ENCODE assay signal across 8 cellular contexts in the genomic region with DNA sequence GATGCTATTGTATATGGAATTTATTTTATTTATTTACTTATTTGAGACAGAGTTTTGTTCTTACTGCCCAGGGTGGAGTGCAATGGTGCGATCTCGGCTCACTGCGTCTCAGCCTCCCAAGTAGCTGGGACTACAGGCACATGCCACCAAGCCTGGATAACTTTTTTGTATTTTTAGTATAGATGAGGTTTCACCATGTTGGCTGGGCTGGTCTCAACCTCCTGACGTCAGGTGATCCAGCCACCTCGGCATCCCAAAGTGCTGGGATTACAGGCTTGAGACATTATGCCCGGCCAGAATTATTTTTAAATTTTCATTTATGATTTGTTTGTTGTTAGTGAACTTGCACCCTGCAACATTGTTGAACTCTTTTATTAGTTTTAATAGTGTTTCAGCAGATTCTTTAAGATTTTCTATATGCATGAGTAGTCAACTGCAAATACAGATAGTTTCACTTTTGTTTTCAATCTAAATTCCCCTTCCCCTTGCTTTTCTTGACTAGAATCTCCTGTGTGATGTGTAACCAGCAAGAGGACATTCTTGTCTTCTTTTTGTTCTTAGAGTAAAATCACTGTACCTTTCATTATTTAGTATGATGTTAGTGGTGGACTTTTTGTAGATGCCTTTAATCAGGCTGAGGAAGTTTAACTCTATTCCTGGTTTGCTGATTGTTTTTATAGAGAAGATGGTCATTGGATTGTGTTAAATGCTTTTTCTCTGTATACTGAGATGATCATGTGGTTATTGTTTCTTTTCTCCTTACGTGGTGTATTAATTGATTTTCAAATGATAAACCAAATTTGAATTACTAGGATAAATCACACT. TPM values are rescaled to one million over a fixed set of nuclear protein-coding genes. Genes with fewer than 3 reads are reported as not detected.
A peak's percentile ranks its signal among the peaks of the same experiment; 100 is the strongest.
DNase-seq lines count a peak whose midpoint lies in the region; ATAC-seq lines count a peak whose summit lies in the region.

No MANE protein-coding gene starts in this region.

- H3K9me3 ChIP-seq in BLaER1 treated with 17β-estradiol and CSF1 and Interleukin-3, amounts not matched to agents 10 nM and 100 nM (replicated peaks in 1 of 11) = peaks cover 0 to 35% (median 16%) of the 10 kb centered on the region in 11 experiments; a peak in 15 of 22 replicates
- H3K9me3 ChIP-seq in SJCRH30 (replicated peaks) = no peaks in the 10 kb centered on the region

- H3K9ac ChIP-seq in BLaER1 treated with 17β-estradiol and CSF1 and Interleukin-3, amounts not matched to agents 10 nM and 100 nM = peak overlapping the region; percentile 64 to 74 (median 70)

- peaks cover 41 to 83% (median 64%) of the 10 kb centered on the region in 11 experiments for H3K36me3 ChIP-seq in BLaER1 treated with 17β-estradiol and CSF1 and Interleukin-3, amounts not matched to agents 10 nM and 100 nM
- no peaks in the 10 kb centered on the region for H3K36me3 ChIP-seq in SJCRH30

- H4K20me1 ChIP-seq in BLaER1 treated with 17β-estradiol and CSF1 and Interleukin-3, amounts not matched to agents 10 nM and 100 nM = no peaks in the 10 kb centered on the region

- H3K4me1 ChIP-seq in BLaER1 treated with 17β-estradiol and CSF1 and Interleukin-3, amounts not matched to agents 10 nM and 100 nM = peaks cover 0 to 33% (median 14%) of the 10 kb centered on the region in 10 experiments; a peak in 16 of 20 replicates
- no peaks in the 10 kb centered on the region for H3K4me1 ChIP-seq in SJCRH30

- peaks cover 31 to 83% of the 10 kb centered on the region in 2 donors for H3K36me3 Mint-ChIP-seq in activated naive CD4-positive, alpha-beta T cell treated with anti-CD3 and anti-CD28 coated beads, Interleukin-2, amount 50 U/mL, for 72 hours

- no peaks in the 10 kb centered on the region for H3K27me3 ChIP-seq in BLaER1 treated with 17β-estradiol and CSF1 and Interleukin-3, amounts not matched to agents 10 nM and 100 nM
- H3K27me3 ChIP-seq in SJCRH30 = no peaks in the 10 kb centered on the region

- peak overlapping the region; percentile 74 to 81 for H3K27ac Mint-ChIP-seq in activated naive CD4-positive, alpha-beta T cell treated with anti-CD3 and anti-CD28 coated beads, Interleukin-2, amount 50 U/mL, for 72 hours

- H3K4me2 ChIP-seq in BLaER1 treated with 17β-estradiol and CSF1 and Interleukin-3, amounts not matched to agents 10 nM and 100 nM = peak overlapping the region; percentile 50 to 98 (median 77)

- peak overlapping the region; percentile 51 to 65 (median 57) for H3K4me3 ChIP-seq in BLaER1 treated with 17β-estradiol and CSF1 and Interleukin-3, amounts not matched to agents 10 nM and 100 nM
- no peak overlapping the region for H3K4me3 ChIP-seq in SJCRH30

- H3K9me3 Mint-ChIP-seq in activated naive CD4-positive, alpha-beta T cell treated with anti-CD3 and anti-CD28 coated beads, Interleukin-2, amount 50 U/mL, for 72 hours = peaks cover 0 to 13% of the 10 kb centered on the region in 2 donors

- H3K27ac ChIP-seq in BLaER1 treated with 17β-estradiol and CSF1 and Interleukin-3, amounts not matched to agents 10 nM and 100 nM = peak overlapping the region; percentile 53 to 81 (median 77)
- no peak overlapping the region for H3K27ac ChIP-seq in SJCRH30

- DNase-seq in activated naive CD4-positive, alpha-beta T cell treated with anti-CD3 and anti-CD28 coated beads, Interleukin-2, amount 50 U/mL, for 72 hours (ENCODE audit: low spot score in 2 of 2) = no peak
- DNase-seq in DMS 273 treated with DMSO at 0.1 percent for 48 hours (lab: John Stamatoyannopoulos, UW) (no peak), SKM-1 treated with dmso at 0.1 percent for 144 hours (lab: John Stamatoyannopoulos, UW; ENCODE audit: unreplicated experiment) (no peak), SJCRH30 (no peak), NCI-H1694 (lab: John Stamatoyannopoulos, UW) (no peak)

- peak; percentile 89 for ATAC-seq in GM19043 (IDR thresholded peaks at IDR 0.05; ENCODE audit: low read depth, unreplicated experiment)
- peak; percentile 81 for ATAC-seq in HG03097 (IDR thresholded peaks at IDR 0.05; ENCODE audit: low FRiP score, unreplicated experiment)
- ATAC-seq in activated naive CD4-positive, alpha-beta T cell treated with anti-CD3 and anti-CD28 coated beads, Interleukin-2, amount 50 U/mL, for 72 hours = peak; percentile 59 to 76

RNA-seq across cellular contexts. Expression of a gene that starts 27.8 kb away (rescaled TPM):
- 10 to 100 TPM; 26.2 to 26.8 TPM for total RNA-seq in activated naive CD4-positive, alpha-beta T cell treated with anti-CD3 and anti-CD28 coated beads, Interleukin-2, amount 50 U/mL, for 72 hours
- total RNA-seq in SJCRH30 (2014; rRNA removed; shearing (Covaris generic)) = 13.6 TPM in 2 replicates

RNA-seq across cellular contexts. Expression of a gene that starts 55.8 kb away (rescaled TPM):
- total RNA-seq in activated naive CD4-positive, alpha-beta T cell treated with anti-CD3 and anti-CD28 coated beads, Interleukin-2, amount 50 U/mL, for 72 hours = 10 to 100 TPM; 23.5 to 27.2 TPM
- 15.0 and 17.2 TPM in 2 replicates for total RNA-seq in SJCRH30 (2014; rRNA removed; shearing (Covaris generic))
